Comparison of ENCODE assay signal across 8 cellular contexts in genomic region chr12:120230974-120231315, GRCh38.
A peak's percentile ranks its signal among the peaks of the same experiment; 100 is the strongest.
DNase-seq lines count a peak whose midpoint lies in the region; ATAC-seq lines count a peak whose summit lies in the region.
"Had no signal": no experiment of that assay in that cellular context is flagged by ENCODE, and none has a peak within 500 bp of the region (broad histone marks: within the 10 kb centered on the region; RNA-seq: fewer than 3 reads in every experiment).

No MANE protein-coding gene starts in this region.

- H3K27me3 ChIP-seq in layer of hippocampus (ENCODE audit: control insufficient read depth, insufficient read depth, low read length), result no peaks in the 10 kb centered on the region

- no peak for ATAC-seq in GM21526 (IDR thresholded peaks at IDR 0.05; ENCODE audit: low FRiP score, unreplicated experiment)
- no peak for ATAC-seq in GM18511 (IDR thresholded peaks at IDR 0.05; ENCODE audit: unreplicated experiment)

- H3K27ac ChIP-seq in angular gyrus (ENCODE audit: low read depth, low read length), result peak overlapping the region; percentile 35
- peak overlapping the region; percentile 67 for H3K27ac ChIP-seq in layer of hippocampus (ENCODE audit: low read depth, low read length)
- H3K27ac ChIP-seq in substantia nigra (ENCODE audit: low read depth, low read length, poor library complexity, severe bottlenecking), result peak overlapping the region; percentile 56

- DNase-seq in NCI-H82 (lab: John Stamatoyannopoulos, UW) (peak; percentile 75), substantia nigra (lab: John Stamatoyannopoulos, UW) (no peak), DMS 273 (lab: John Stamatoyannopoulos, UW; ENCODE audit: unreplicated experiment) (no peak)
- DNase-seq: activated B cell treated with CpG ODN at 0.5 μM for 24 hours had no signal
